Comparison of ENCODE assay signal across 8 cellular contexts in genomic region chr22:20437253-20438065, GRCh38. TPM values are rescaled to one million over a fixed set of nuclear protein-coding genes. Genes with fewer than 3 reads are reported as not detected.
DNase-seq lines count a peak whose midpoint lies in the region; ATAC-seq and TF ChIP-seq lines count a peak whose summit lies in the region.

A gene with protein sequence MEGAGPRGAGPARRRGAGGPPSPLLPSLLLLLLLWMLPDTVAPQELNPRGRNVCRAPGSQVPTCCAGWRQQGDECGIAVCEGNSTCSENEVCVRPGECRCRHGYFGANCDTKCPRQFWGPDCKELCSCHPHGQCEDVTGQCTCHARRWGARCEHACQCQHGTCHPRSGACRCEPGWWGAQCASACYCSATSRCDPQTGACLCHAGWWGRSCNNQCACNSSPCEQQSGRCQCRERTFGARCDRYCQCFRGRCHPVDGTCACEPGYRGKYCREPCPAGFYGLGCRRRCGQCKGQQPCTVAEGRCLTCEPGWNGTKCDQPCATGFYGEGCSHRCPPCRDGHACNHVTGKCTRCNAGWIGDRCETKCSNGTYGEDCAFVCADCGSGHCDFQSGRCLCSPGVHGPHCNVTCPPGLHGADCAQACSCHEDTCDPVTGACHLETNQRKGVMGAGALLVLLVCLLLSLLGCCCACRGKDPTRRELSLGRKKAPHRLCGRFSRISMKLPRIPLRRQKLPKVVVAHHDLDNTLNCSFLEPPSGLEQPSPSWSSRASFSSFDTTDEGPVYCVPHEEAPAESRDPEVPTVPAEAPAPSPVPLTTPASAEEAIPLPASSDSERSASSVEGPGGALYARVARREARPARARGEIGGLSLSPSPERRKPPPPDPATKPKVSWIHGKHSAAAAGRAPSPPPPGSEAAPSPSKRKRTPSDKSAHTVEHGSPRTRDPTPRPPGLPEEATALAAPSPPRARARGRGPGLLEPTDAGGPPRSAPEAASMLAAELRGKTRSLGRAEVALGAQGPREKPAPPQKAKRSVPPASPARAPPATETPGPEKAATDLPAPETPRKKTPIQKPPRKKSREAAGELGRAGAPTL (minus strand): TSS chr22:20437825. CDS start chr22:20437754, 71 bp downstream.

- H3K9me3 Mint-ChIP-seq in natural killer cell treated with Interleukin-12 subunit alpha and Interleukin-12 subunit beta and Interleukin-15 and Interleukin-18, amount 100 ng/mL, for 72 hours = no peaks in the 10 kb centered on the region

- H3K4me3 Mint-ChIP-seq in natural killer cell treated with Interleukin-12 subunit alpha and Interleukin-12 subunit beta and Interleukin-15 and Interleukin-18, amount 100 ng/mL, for 72 hours = peak within 1 kb of the TSS; percentile 82

- H3K27me3 ChIP-seq in SJSA1 (replicated peaks) (no peaks in the 10 kb centered on the region), fibroblast of lung (ENCODE audit: control insufficient read depth, insufficient read depth, low read length) (no peaks in the 10 kb centered on the region)

- peaks cover 34% of the 10 kb centered on the region for H3K79me2 ChIP-seq in fibroblast of lung (ENCODE audit: control insufficient read depth, insufficient read depth, low read length)

- peak within 1 kb of the TSS; percentile 52 for H2AFZ ChIP-seq in fibroblast of lung (ENCODE audit: low read length)

- H3K9me3 ChIP-seq in SJSA1 (replicated peaks) (0 out of 2 replicates have a peak, but pooled peaks cover 3% of the 10 kb centered on the region), fibroblast of lung (ENCODE audit: control insufficient read depth, insufficient read depth, low read depth, low read length) (no peaks in the 10 kb centered on the region)

- H3K27me3 Mint-ChIP-seq in natural killer cell treated with Interleukin-12 subunit alpha and Interleukin-12 subunit beta and Interleukin-15 and Interleukin-18, amount 100 ng/mL, for 72 hours = peaks cover 30 to 38% of the 10 kb centered on the region in 2 donors

- H3K4me1 Mint-ChIP-seq in natural killer cell treated with Interleukin-12 subunit alpha and Interleukin-12 subunit beta and Interleukin-15 and Interleukin-18, amount 100 ng/mL, for 72 hours (ENCODE audit: low read depth in 2 of 2) = peaks cover 10 to 17% of the 10 kb centered on the region in 2 donors

- H3K27ac ChIP-seq in SJSA1 = peak within 1 kb of the TSS; percentile 60
- peak within 1 kb of the TSS; percentile 83 for H3K27ac ChIP-seq in fibroblast of lung (ENCODE audit: insufficient read depth, low read length)

- H3K4me1 ChIP-seq in SJSA1 (replicated peaks) = peaks cover 33% of the 10 kb centered on the region
- peaks cover 26% of the 10 kb centered on the region for H3K4me1 ChIP-seq in fibroblast of lung (ENCODE audit: control insufficient read depth, extremely low read depth, insufficient read depth, low read length)

- H3K4me2 ChIP-seq in fibroblast of lung (ENCODE audit: extremely low read depth, insufficient read depth, low read length) = peak within 1 kb of the TSS; percentile 84

- no peaks in the 10 kb centered on the region for H3K36me3 Mint-ChIP-seq in natural killer cell treated with Interleukin-12 subunit alpha and Interleukin-12 subunit beta and Interleukin-15 and Interleukin-18, amount 100 ng/mL, for 72 hours

- H3K9ac ChIP-seq in fibroblast of lung (ENCODE audit: insufficient read depth, low read length) = peak within 1 kb of the TSS; percentile 82

- H3K4me3 ChIP-seq in SJSA1 (peak within 1 kb of the TSS; percentile 88), fibroblast of lung (replicated peaks in 1 of 4; ENCODE audit: control extremely low read depth in 1 of 4, insufficient read depth in 1 of 4, low read depth in 3 of 4, low read length in 4 of 4) (peak within 1 kb of the TSS; percentile 86 to 91 (median 88))

- H3K27ac Mint-ChIP-seq in natural killer cell treated with Interleukin-12 subunit alpha and Interleukin-12 subunit beta and Interleukin-15 and Interleukin-18, amount 100 ng/mL, for 72 hours = no peak within 1 kb of the TSS

- no peaks in the 10 kb centered on the region for H4K20me1 ChIP-seq in fibroblast of lung (ENCODE audit: control insufficient read depth, extremely low read depth, insufficient read depth, low read length)

- no peak for DNase-seq in G401 (ENCODE audit: low spot score)
- DNase-seq in SJSA1 (ENCODE audit: low read depth in 1 of 2, low spot score in 2 of 2) = peak; percentile 44 to 73
- DNase-seq in fibroblast of lung (ENCODE audit: low read depth in 2 of 2) = peak; percentile 57 to 73
- no peak for DNase-seq in natural killer cell treated with Interleukin-12 subunit alpha and Interleukin-12 subunit beta and Interleukin-15 and Interleukin-18, amount 100 ng/mL, for 72 hours (ENCODE audit: low spot score)
- no peak for DNase-seq in T-helper 9 cell
- DNase-seq in NCI-H187 (lab: John Stamatoyannopoulos, UW) = no peak

- peak in 1 of 2 donors; percentile 11 for ATAC-seq in natural killer cell treated with Interleukin-12 subunit alpha and Interleukin-12 subunit beta and Interleukin-15 and Interleukin-18, amount 100 ng/mL, for 72 hours
- ATAC-seq in HG02759 (IDR thresholded peaks at IDR 0.05; ENCODE audit: unreplicated experiment) (no peak), GM18511 (IDR thresholded peaks at IDR 0.05; ENCODE audit: unreplicated experiment) (no peak)

- H3K36me3 ChIP-seq in SJSA1 (peaks cover 57% of the 10 kb centered on the region), fibroblast of lung (ENCODE audit: control insufficient read depth, insufficient read depth, low read length) (peaks cover 4% of the 10 kb centered on the region)

- in situ Hi-C loops in G401 (cut with HindIII; ENCODE audit: low sequenced_read_pairs) = no loop called here

- no peak for TF ChIP-seq CTCF in fibroblast of lung (conservative IDR thresholded peaks at IDR 0.05 in 1 of 2, IDR thresholded peaks at IDR 0.05 in 1 of 2; ENCODE audit: low read depth in 1 of 2, low read length in 2 of 2)

RNA-seq across cellular contexts. Expression of the gene that starts here (rescaled TPM):
- 46.8 and 53.4 TPM in 2 replicates for total RNA-seq in G401 (2014; rRNA removed; shearing (Covaris generic))
- total RNA-seq in SJSA1 (2014; rRNA removed; shearing (Covaris generic)) = 50.5 and 56.5 TPM in 2 replicates
- 12.8 and 14.5 TPM in 2 replicates for total RNA-seq in fibroblast of lung
- polyA plus RNA-seq in fibroblast of lung = 8.1 and 10.6 TPM in 2 replicates
- 16.8 and 22.2 TPM in 2 replicates for polyA plus RNA-seq in fibroblast of lung (2012)
- polyA minus RNA-seq in fibroblast of lung (ENCODE audit: low replicate concordance) = 17.3 and 26.9 TPM in 2 replicates
- under 1 TPM in 1 of 2 donors, not detected in 1; 0.48 TPM for total RNA-seq in natural killer cell treated with Interleukin-12 subunit alpha and Interleukin-12 subunit beta and Interleukin-15 and Interleukin-18, amount 100 ng/mL, for 72 hours

Comparison
In these comparisons a context has a peak if more than half of its experiments do, and no peak if none do; other contexts are left out.
1. DNase-seq: peak in SJSA1 (2 of 2) and fibroblast of lung (2 of 2); none in G401 (single experiment), natural killer cell treated with Interleukin-12 subunit alpha and Interleukin-12 subunit beta and Interleukin-15 and Interleukin-18, amount 100 ng/mL, for 72 hours (single experiment), T-helper 9 cell (single experiment) and NCI-H187 (0 of 2).